ENCODE assay signal across 1 cellular context in the genomic region with DNA sequence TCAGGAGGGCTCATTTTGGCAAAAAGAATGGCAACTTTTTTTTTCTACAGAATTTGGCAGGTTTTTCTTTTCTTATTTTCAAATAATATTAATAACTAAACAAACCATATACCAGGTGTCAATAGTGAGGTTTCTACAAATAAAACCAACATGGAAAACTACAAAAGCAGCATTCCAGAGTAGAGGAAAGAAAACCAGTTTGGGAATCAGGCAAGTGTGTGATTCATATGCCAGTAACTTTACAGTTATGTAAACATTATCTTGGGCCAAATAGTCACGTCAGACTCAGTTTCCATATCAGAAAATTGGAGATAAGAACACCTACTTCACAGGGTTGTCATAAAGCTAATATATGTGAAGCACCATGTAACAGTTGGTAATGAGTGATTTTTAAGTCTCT.
TF ChIP-seq lines count a peak whose summit lies in the region.

No MANE protein-coding gene starts in this region.

TF ChIP-seq in GM23338, 12 proteins besides CTCF, POLR2A, EP300 and RAD21 (continued from another document):
- TF ChIP-seq, protein P1, sequence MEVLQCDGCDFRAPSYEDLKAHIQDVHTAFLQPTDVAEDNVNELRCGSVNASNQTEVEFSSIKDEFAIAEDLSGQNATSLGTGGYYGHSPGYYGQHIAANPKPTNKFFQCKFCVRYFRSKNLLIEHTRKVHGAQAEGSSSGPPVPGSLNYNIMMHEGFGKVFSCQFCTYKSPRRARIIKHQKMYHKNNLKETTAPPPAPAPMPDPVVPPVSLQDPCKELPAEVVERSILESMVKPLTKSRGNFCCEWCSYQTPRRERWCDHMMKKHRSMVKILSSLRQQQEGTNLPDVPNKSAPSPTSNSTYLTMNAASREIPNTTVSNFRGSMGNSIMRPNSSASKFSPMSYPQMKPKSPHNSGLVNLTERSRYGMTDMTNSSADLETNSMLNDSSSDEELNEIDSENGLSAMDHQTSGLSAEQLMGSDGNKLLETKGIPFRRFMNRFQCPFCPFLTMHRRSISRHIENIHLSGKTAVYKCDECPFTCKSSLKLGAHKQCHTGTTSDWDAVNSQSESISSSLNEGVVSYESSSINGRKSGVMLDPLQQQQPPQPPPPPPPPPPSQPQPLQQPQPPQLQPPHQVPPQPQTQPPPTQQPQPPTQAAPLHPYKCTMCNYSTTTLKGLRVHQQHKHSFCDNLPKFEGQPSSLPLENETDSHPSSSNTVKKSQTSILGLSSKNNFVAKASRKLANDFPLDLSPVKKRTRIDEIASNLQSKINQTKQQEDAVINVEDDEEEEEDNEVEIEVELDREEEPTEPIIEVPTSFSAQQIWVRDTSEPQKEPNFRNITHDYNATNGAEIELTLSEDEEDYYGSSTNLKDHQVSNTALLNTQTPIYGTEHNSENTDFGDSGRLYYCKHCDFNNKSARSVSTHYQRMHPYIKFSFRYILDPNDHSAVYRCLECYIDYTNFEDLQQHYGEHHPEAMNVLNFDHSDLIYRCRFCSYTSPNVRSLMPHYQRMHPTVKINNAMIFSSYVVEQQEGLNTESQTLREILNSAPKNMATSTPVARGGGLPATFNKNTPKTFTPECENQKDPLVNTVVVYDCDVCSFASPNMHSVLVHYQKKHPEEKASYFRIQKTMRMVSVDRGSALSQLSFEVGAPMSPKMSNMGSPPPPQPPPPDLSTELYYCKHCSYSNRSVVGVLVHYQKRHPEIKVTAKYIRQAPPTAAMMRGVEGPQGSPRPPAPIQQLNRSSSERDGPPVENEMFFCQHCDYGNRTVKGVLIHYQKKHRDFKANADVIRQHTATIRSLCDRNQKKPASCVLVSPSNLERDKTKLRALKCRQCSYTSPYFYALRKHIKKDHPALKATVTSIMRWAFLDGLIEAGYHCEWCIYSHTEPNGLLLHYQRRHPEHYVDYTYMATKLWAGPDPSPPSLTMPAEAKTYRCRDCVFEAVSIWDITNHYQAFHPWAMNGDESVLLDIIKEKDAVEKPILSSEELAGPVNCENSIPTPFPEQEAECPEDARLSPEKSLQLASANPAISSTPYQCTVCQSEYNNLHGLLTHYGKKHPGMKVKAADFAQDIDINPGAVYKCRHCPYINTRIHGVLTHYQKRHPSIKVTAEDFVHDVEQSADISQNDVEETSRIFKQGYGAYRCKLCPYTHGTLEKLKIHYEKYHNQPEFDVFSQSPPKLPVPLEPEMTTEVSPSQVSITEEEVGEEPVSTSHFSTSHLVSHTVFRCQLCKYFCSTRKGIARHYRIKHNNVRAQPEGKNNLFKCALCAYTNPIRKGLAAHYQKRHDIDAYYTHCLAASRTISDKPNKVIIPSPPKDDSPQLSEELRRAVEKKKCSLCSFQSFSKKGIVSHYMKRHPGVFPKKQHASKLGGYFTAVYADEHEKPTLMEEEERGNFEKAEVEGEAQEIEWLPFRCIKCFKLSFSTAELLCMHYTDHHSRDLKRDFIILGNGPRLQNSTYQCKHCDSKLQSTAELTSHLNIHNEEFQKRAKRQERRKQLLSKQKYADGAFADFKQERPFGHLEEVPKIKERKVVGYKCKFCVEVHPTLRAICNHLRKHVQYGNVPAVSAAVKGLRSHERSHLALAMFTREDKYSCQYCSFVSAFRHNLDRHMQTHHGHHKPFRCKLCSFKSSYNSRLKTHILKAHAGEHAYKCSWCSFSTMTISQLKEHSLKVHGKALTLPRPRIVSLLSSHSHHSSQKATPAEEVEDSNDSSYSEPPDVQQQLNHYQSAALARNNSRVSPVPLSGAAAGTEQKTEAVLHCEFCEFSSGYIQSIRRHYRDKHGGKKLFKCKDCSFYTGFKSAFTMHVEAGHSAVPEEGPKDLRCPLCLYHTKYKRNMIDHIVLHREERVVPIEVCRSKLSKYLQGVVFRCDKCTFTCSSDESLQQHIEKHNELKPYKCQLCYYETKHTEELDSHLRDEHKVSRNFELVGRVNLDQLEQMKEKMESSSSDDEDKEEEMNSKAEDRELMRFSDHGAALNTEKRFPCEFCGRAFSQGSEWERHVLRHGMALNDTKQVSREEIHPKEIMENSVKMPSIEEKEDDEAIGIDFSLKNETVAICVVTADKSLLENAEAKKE (CRISPR knock-in tag; IDR thresholded peaks at IDR 0.05) = no peak
- no peak for TF ChIP-seq EZH2phosphoT487 (IDR thresholded peaks at IDR 0.05; ENCODE audit: unreplicated experiment)
- no peak for TF ChIP-seq POLR2AphosphoS5 (IDR thresholded peaks at IDR 0.05; ENCODE audit: low read depth)
